15 cellular contexts compared by ENCODE assay signal in the genomic region with DNA sequence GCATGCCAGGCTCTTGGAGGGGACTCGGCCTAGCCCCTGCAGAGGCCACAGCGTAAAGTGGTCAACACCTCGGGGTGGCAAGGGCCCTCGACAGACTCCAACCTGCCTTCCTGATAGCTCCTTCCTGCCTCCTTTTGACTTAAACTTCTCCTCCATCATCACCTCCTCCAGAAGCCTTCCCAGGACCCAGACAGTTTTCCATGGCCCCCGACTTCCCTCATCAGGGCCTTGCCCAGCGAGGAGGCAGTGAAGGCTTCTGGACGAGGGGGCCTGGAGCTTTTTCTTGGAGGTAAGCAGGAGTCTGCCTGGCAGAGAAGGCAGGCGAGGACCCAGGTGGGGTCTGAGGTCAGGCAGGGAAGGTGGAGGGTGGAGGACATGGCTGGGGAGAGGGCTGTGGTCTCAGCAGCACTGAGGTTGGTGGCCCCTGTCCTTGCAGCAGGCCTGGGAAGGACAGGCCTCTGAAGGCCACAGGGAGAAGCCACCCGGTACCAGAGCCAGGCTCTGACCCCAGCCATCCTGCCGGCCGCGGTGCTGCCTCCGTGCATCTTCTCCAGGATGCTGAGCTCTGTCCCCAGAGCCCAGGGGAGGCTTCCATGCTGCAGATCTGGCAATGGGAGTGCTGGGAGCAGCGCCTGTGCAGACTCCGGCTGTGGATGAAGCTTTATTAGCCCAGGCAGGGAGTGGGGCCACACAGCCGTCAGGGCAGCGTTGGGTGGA.
DNase-seq lines count a peak whose midpoint lies in the region; ATAC-seq and TF ChIP-seq lines count a peak whose summit lies in the region.
"Had no signal": no experiment of that assay in that cellular context is flagged by ENCODE, and none has a peak within 500 bp of the region (broad histone marks: within the 10 kb centered on the region; RNA-seq: fewer than 3 reads in every experiment).

No MANE protein-coding gene starts in this region.

- H3K27ac ChIP-seq in GM23338 (ENCODE audit: low read depth) (no peak overlapping the region), right cardiac atrium (ENCODE audit: low read length) (no peak overlapping the region), prostate gland (peak overlapping the region; percentile 70 to 72)
- H3K27ac ChIP-seq: SJSA1 had no signal

- no peak overlapping the region for H3K4me3 ChIP-seq in GM23338
- H3K4me3 ChIP-seq in right cardiac atrium (ENCODE audit: low read length): no peak overlapping the region
- H3K4me3 ChIP-seq in prostate gland: no peak overlapping the region
- H3K4me3 ChIP-seq: SJSA1 had no signal

- ATAC-seq in GM23338: no peak
- ATAC-seq in right cardiac atrium: no peak
- ATAC-seq in GM21390 (IDR thresholded peaks at IDR 0.05; ENCODE audit: unreplicated experiment): no peak
- ATAC-seq: CD8-positive, alpha-beta T cell had no signal

- H3K27ac Mint-ChIP-seq in GM23338 (no peak overlapping the region), chondrocyte (ENCODE audit: unreplicated experiment) (no peak overlapping the region), HFFc6 (no peak overlapping the region)
- H3K27ac Mint-ChIP-seq: CD8-positive, alpha-beta T cell; IgD-negative memory B cell had no signal

- H3K4me1 ChIP-seq in GM23338 (ENCODE audit: insufficient read depth) (peaks cover 5% of the 10 kb centered on the region; the same call in 1 of the 2 replicates), right cardiac atrium (ENCODE audit: control insufficient read depth, insufficient read depth, low read length) (no peaks in the 10 kb centered on the region), prostate gland (replicated peaks) (peaks cover 15% of the 10 kb centered on the region)

- intact Hi-C loops in right cardiac atrium (cut with DNase I) (no loop called here), prostate gland (cut with DNase I) (no loop called here)

- H3K4me1 Mint-ChIP-seq in GM23338: peaks cover 14% of the 10 kb centered on the region; the same call in 2 of the 3 replicates
- no peaks in the 10 kb centered on the region for H3K4me1 Mint-ChIP-seq in chondrocyte (ENCODE audit: low read depth)
- no peaks in the 10 kb centered on the region; the same call in 1 of the 2 replicates for H3K4me1 Mint-ChIP-seq in HFFc6 (ENCODE audit: low read depth)
- H3K4me1 Mint-ChIP-seq: IgD-negative memory B cell had no signal

- 88% methylated on average over 17 of the region's 17 CpGs for WGBS in right cardiac atrium
- 89% methylated on average over 17 of the region's 17 CpGs for WGBS in prostate gland

- H3K27me3 ChIP-seq in GM23338 (ENCODE audit: insufficient read depth) (no peaks in the 10 kb centered on the region), right cardiac atrium (ENCODE audit: control insufficient read depth, insufficient read depth) (no peaks in the 10 kb centered on the region), prostate gland (replicated peaks; ENCODE audit: insufficient read depth) (no peaks in the 10 kb centered on the region)
- H3K27me3 ChIP-seq: SJSA1 had no signal

- DNase-seq in GM23338 (ENCODE audit: low spot score) (no peak), chondrocyte (ENCODE audit: low spot score) (peak; percentile 68), right cardiac atrium (peak in 2 of 3 donors; percentile 42), prostate gland (ENCODE audit: low spot score) (no peak), HFFc6 (no peak), GM13977 (ENCODE audit: low spot score) (no peak)
- DNase-seq: AML-193; CD8-positive, alpha-beta T cell; GF-D8; HCEC 1CT; NCI-H1930; NCI-H2171 had no signal

- in situ Hi-C loops in GM13977 (cut with MboI; ENCODE audit: low pct_unique_long_range_greater_than_20kb, low sequenced_read_pairs, unreplicated experiment): no loop called here

- H3K27me3 Mint-ChIP-seq in GM23338 (ENCODE audit: insufficient read depth, low read depth, poor library complexity) (peaks cover 16% of the 10 kb centered on the region), chondrocyte (ENCODE audit: low read depth) (peaks cover 18% of the 10 kb centered on the region), HFFc6 (ENCODE audit: insufficient read depth) (peaks cover 29% of the 10 kb centered on the region)

- no peaks in the 10 kb centered on the region for H4K20me1 ChIP-seq in GM23338 (replicated peaks; ENCODE audit: insufficient read depth)

- no peaks in the 10 kb centered on the region for H3K9me3 ChIP-seq in right cardiac atrium (ENCODE audit: control insufficient read depth, low read length)
- H3K9me3 ChIP-seq in prostate gland: no peaks in the 10 kb centered on the region
- H3K9me3 ChIP-seq: SJSA1 had no signal

- H3K36me3 Mint-ChIP-seq in GM23338 (ENCODE audit: low read depth) (no peaks in the 10 kb centered on the region), chondrocyte (ENCODE audit: low read depth) (no peaks in the 10 kb centered on the region), HFFc6 (ENCODE audit: low read depth) (no peaks in the 10 kb centered on the region)
- H3K36me3 Mint-ChIP-seq: CD8-positive, alpha-beta T cell; IgD-negative memory B cell had no signal

- TF ChIP-seq CTCF in GM23338 (conservative IDR thresholded peaks at IDR 0.05; ENCODE audit: low read depth in 2 of 2) (no peak), chondrocyte (IDR thresholded peaks at IDR 0.05) (no peak), prostate gland (IDR thresholded peaks at IDR 0.05) (no peak), HFFc6 (IDR thresholded peaks at IDR 0.05) (no peak), GM13977 (IDR thresholded peaks at IDR 0.05; ENCODE audit: extremely low read depth, insufficient read depth, missing control alignments) (no peak)

- no peak for TF ChIP-seq POLR2A in prostate gland (IDR thresholded peaks at IDR 0.05)

- H3K9me3 Mint-ChIP-seq in GM23338 (no peaks in the 10 kb centered on the region; the same call in 2 of the 3 replicates), chondrocyte (ENCODE audit: low read depth) (no peaks in the 10 kb centered on the region), HFFc6 (no peaks in the 10 kb centered on the region)
- H3K9me3 Mint-ChIP-seq: CD8-positive, alpha-beta T cell had no signal

- H2AFZ ChIP-seq in GM23338: peak overlapping the region; percentile 38; the same call in 1 of the 2 replicates

- H3K79me2 ChIP-seq in GM23338 (replicated peaks; ENCODE audit: insufficient read depth): no peaks in the 10 kb centered on the region

- H3K4me2 ChIP-seq in GM23338: no peak overlapping the region

- no peaks in the 10 kb centered on the region for H3K36me3 ChIP-seq in GM23338 (ENCODE audit: insufficient read depth)
- H3K36me3 ChIP-seq in prostate gland: no peaks in the 10 kb centered on the region
- H3K36me3 ChIP-seq: SJSA1 had no signal

- no peak overlapping the region for H3K4me3 Mint-ChIP-seq in GM23338
- H3K4me3 Mint-ChIP-seq in chondrocyte (ENCODE audit: unreplicated experiment): no peak overlapping the region
- no peak overlapping the region for H3K4me3 Mint-ChIP-seq in HFFc6
- H3K4me3 Mint-ChIP-seq: CD8-positive, alpha-beta T cell had no signal

- no peaks in the 10 kb centered on the region for H3K9me2 ChIP-seq in GM23338 (ENCODE audit: insufficient read depth)

- H3F3A ChIP-seq in GM23338 (replicated peaks; ENCODE audit: low read depth): no peaks in the 10 kb centered on the region

TF ChIP-seq in GM23338, 12 proteins besides CTCF, POLR2A, EP300 and RAD21 (continues in another document):
- TF ChIP-seq CREB1 (CRISPR knock-in tag; IDR thresholded peaks at IDR 0.05; ENCODE audit: low read depth): no peak
- no peak for TF ChIP-seq JUNB (IDR thresholded peaks at IDR 0.05; ENCODE audit: unreplicated experiment)
- TF ChIP-seq STAT1 (IDR thresholded peaks at IDR 0.05; ENCODE audit: unreplicated experiment): no peak
- TF ChIP-seq, protein P1, sequence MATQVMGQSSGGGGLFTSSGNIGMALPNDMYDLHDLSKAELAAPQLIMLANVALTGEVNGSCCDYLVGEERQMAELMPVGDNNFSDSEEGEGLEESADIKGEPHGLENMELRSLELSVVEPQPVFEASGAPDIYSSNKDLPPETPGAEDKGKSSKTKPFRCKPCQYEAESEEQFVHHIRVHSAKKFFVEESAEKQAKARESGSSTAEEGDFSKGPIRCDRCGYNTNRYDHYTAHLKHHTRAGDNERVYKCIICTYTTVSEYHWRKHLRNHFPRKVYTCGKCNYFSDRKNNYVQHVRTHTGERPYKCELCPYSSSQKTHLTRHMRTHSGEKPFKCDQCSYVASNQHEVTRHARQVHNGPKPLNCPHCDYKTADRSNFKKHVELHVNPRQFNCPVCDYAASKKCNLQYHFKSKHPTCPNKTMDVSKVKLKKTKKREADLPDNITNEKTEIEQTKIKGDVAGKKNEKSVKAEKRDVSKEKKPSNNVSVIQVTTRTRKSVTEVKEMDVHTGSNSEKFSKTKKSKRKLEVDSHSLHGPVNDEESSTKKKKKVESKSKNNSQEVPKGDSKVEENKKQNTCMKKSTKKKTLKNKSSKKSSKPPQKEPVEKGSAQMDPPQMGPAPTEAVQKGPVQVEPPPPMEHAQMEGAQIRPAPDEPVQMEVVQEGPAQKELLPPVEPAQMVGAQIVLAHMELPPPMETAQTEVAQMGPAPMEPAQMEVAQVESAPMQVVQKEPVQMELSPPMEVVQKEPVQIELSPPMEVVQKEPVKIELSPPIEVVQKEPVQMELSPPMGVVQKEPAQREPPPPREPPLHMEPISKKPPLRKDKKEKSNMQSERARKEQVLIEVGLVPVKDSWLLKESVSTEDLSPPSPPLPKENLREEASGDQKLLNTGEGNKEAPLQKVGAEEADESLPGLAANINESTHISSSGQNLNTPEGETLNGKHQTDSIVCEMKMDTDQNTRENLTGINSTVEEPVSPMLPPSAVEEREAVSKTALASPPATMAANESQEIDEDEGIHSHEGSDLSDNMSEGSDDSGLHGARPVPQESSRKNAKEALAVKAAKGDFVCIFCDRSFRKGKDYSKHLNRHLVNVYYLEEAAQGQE (IDR thresholded peaks at IDR 0.05; ENCODE audit: unreplicated experiment): no peak
- TF ChIP-seq EZH2phosphoT487 (IDR thresholded peaks at IDR 0.05; ENCODE audit: unreplicated experiment): no peak
- TF ChIP-seq ZNF331 (CRISPR knock-in tag; IDR thresholded peaks at IDR 0.05; ENCODE audit: low read depth): no peak
- TF ChIP-seq, protein P2, sequence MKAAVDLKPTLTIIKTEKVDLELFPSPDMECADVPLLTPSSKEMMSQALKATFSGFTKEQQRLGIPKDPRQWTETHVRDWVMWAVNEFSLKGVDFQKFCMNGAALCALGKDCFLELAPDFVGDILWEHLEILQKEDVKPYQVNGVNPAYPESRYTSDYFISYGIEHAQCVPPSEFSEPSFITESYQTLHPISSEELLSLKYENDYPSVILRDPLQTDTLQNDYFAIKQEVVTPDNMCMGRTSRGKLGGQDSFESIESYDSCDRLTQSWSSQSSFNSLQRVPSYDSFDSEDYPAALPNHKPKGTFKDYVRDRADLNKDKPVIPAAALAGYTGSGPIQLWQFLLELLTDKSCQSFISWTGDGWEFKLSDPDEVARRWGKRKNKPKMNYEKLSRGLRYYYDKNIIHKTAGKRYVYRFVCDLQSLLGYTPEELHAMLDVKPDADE (IDR thresholded peaks at IDR 0.05): no peak

Comparison
In these comparisons a context has a peak if more than half of its experiments do, and no peak if none do; other contexts are left out.
1. DNase-seq: peak in chondrocyte (single experiment) and right cardiac atrium (2 of 3); none in GM23338 (single experiment), prostate gland (single experiment), HFFc6 (single experiment) and GM13977 (single experiment).
2. H3K27ac ChIP-seq: peak in prostate gland (2 of 2); none in GM23338 (single experiment) and right cardiac atrium (single experiment).